ENCODE assay signal across 12 cellular contexts in genomic region chr22:17836977-17837742, GRCh38.
DNase-seq lines count a peak whose midpoint lies in the region; ATAC-seq and TF ChIP-seq lines count a peak whose summit lies in the region.
"Had no signal": no experiment of that assay in that cellular context is flagged by ENCODE, and none has a peak within 500 bp of the region (broad histone marks: within the 10 kb centered on the region; RNA-seq: fewer than 3 reads in every experiment).

No MANE protein-coding gene starts in this region.

- H3K27me3 Mint-ChIP-seq in nephron progenitor cell (ENCODE audit: low read depth, poor library complexity) = no peaks in the 10 kb centered on the region

- peaks cover 0 to 86% of the 10 kb centered on the region in 2 donors for H3K36me3 ChIP-seq in gastroesophageal sphincter
- H3K36me3 ChIP-seq in uterus = no peaks in the 10 kb centered on the region

- no peak for TF ChIP-seq POLR2A in gastroesophageal sphincter (IDR thresholded peaks at IDR 0.05)
- TF ChIP-seq POLR2A in uterus (IDR thresholded peaks at IDR 0.05) = no peak

- no peaks in the 10 kb centered on the region for H3K9me3 Mint-ChIP-seq in nephron progenitor cell
- H3K9me3 Mint-ChIP-seq: activated T-helper 2 cell treated with anti-CD3 and anti-CD28 coated beads, Interferon-gamma antibody, Interleukin-2, Interleukin-4, amounts not matched to agents 10 μg/mL and 5 μg/mL and 100 μg/mL, durations not matched to agents 14 hours and 24 hours and 36 hours; natural killer cell; stimulated activated effector memory CD8-positive, alpha-beta T cell treated with anti-CD3 and anti-CD28 coated beads, Interleukin-12 subunit alpha, Interleukin-12 subunit beta, amount 100 ng/mL, for 72 hours had no signal

- H3K27ac Mint-ChIP-seq in nephron progenitor cell = peak overlapping the region; percentile 75
- H3K27ac Mint-ChIP-seq: activated T-helper 2 cell treated with anti-CD3 and anti-CD28 coated beads, Interferon-gamma antibody, Interleukin-2, Interleukin-4, amounts not matched to agents 10 μg/mL and 5 μg/mL and 100 μg/mL, durations not matched to agents 14 hours and 24 hours and 36 hours; natural killer cell; stimulated activated effector memory CD8-positive, alpha-beta T cell treated with anti-CD3 and anti-CD28 coated beads, Interleukin-12 subunit alpha, Interleukin-12 subunit beta, amount 100 ng/mL, for 72 hours had no signal

- H3K27me3 ChIP-seq in gastroesophageal sphincter (no peaks in the 10 kb centered on the region), uterus (no peaks in the 10 kb centered on the region)

- H3K4me3 ChIP-seq in gastroesophageal sphincter (no peak overlapping the region), uterus (no peak overlapping the region)
- H3K4me3 ChIP-seq: A549 had no signal

- TF ChIP-seq CTCF in gastroesophageal sphincter (IDR thresholded peaks at IDR 0.05) (peak in 2 of 4 experiments; percentile 3 to 6), nephron progenitor cell (IDR thresholded peaks at IDR 0.05) (no peak), uterus (IDR thresholded peaks at IDR 0.05) (no peak)

- H3K4me1 ChIP-seq in gastroesophageal sphincter (peaks cover 0 to 53% (median 13%) of the 10 kb centered on the region in 3 donors), uterus (no peaks in the 10 kb centered on the region)
- H3K4me1 ChIP-seq: A549 had no signal

- intact Hi-C loops in Right ventricle myocardium inferior (cut with DNase I) = no loop called here
- intact Hi-C loops in left cardiac atrium (cut with DNase I) = no loop called here
- intact Hi-C loops in uterus (cut with DNase I; ENCODE audit: low total_unique reads) = no loop called here

- ATAC-seq in Right ventricle myocardium inferior (peak; percentile 36), left cardiac atrium (no peak), gastroesophageal sphincter (peak; percentile 71), HG03108 (IDR thresholded peaks at IDR 0.05; ENCODE audit: unreplicated experiment) (no peak), GM19452 (IDR thresholded peaks at IDR 0.05; ENCODE audit: unreplicated experiment) (no peak)
- ATAC-seq: A549; natural killer cell; stimulated activated effector memory CD8-positive, alpha-beta T cell treated with anti-CD3 and anti-CD28 coated beads, Interleukin-12 subunit alpha, Interleukin-12 subunit beta, amount 100 ng/mL, for 72 hours had no signal

- peak overlapping the region; percentile 23 for H3K4me3 Mint-ChIP-seq in nephron progenitor cell
- H3K4me3 Mint-ChIP-seq: natural killer cell; stimulated activated effector memory CD8-positive, alpha-beta T cell treated with anti-CD3 and anti-CD28 coated beads, Interleukin-12 subunit alpha, Interleukin-12 subunit beta, amount 100 ng/mL, for 72 hours had no signal

- no peak for TF ChIP-seq EP300 in gastroesophageal sphincter (IDR thresholded peaks at IDR 0.05)

- 48 to 49% methylated on average over 7 to 8 of the region's 14 CpGs for WGBS in gastroesophageal sphincter (ENCODE audit: low coverage in 1 of 2), 2 donors

- H3K27ac ChIP-seq in gastroesophageal sphincter (peak overlapping the region; percentile 43 to 89 (median 78)), uterus (peak overlapping the region; percentile 69 to 83)
- H3K27ac ChIP-seq: A549 had no signal

- no peaks in the 10 kb centered on the region for H3K36me3 Mint-ChIP-seq in nephron progenitor cell (ENCODE audit: low read depth)
- H3K36me3 Mint-ChIP-seq: natural killer cell had no signal

- DNase-seq in Right ventricle myocardium inferior (ENCODE audit: missing footprints) (no peak), left cardiac atrium (no peak), nephron progenitor cell (no peak), uterus (peak in 1 of 2 donors; percentile 46)
- DNase-seq in activated T-cell treated with anti-CD3 and anti-CD28 coated beads, Interleukin-2, amount 50 U/mL, for 48 hours = no peak
- DNase-seq: natural killer cell had no signal

- H3K4me1 Mint-ChIP-seq in nephron progenitor cell = peaks cover 59% of the 10 kb centered on the region

- no peaks in the 10 kb centered on the region for H3K9me3 ChIP-seq in gastroesophageal sphincter
- no peaks in the 10 kb centered on the region for H3K9me3 ChIP-seq in uterus
- H3K9me3 ChIP-seq: A549 had no signal

Comparison
In these comparisons a context has a peak if more than half of its experiments do, and no peak if none do; other contexts are left out.
1. ATAC-seq: peak in Right ventricle myocardium inferior (single experiment) and gastroesophageal sphincter (single experiment); none in left cardiac atrium (0 of 2), HG03108 (single experiment) and GM19452 (single experiment).